Comparison of ENCODE assay signal across 15 cellular contexts in the genomic region with DNA sequence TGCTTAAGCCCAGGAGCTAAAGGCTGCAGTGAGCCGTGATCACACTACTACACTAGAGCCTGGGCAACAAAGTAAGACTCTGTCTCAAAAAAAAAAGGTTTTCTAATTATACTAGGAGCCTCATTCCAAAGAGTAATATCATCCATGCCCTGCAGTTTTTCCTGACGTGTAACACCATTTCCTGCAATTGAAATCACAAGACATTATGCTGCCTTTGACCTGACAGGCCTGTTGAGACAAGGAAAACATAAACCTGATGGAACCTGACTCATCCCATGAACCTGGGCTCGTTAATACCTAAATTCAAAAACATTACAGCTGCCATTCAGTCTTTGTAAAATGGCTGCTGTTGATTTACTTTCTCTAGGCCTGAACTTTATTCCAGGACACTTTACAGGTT. TPM values are rescaled to one million over a fixed set of nuclear protein-coding genes. Genes with fewer than 3 reads are reported as not detected.
DNase-seq lines count a peak whose midpoint lies in the region; ATAC-seq and TF ChIP-seq lines count a peak whose summit lies in the region.
"Had no signal": no experiment of that assay in that cellular context is flagged by ENCODE, and none has a peak within 500 bp of the region (broad histone marks: within the 10 kb centered on the region; RNA-seq: fewer than 3 reads in every experiment).

No MANE protein-coding gene starts in this region.

- WGBS in aorta, 2 donors = 84 to 85% methylated on average over 3 of the region's 3 CpGs

- ATAC-seq in left colon (peak; percentile 83), aorta (ENCODE audit: low FRiP score) (no peak)
- ATAC-seq: right cardiac atrium, T-helper 17 cell, upper lobe of right lung had no signal

- intact Hi-C loops in left colon (cut with DNase I, micrococcal nuclease) = no loop called here
- intact Hi-C loops in aorta (cut with DNase I) = no loop called here

- no peaks in the 10 kb centered on the region for H3K9me3 Mint-ChIP-seq in HFFc6
- H3K9me3 Mint-ChIP-seq: activated CD4-positive, alpha-beta memory T cell treated with anti-CD3 and anti-CD28 coated beads for 36 hours had no signal

- peak overlapping the region; percentile 90 for H3K27ac Mint-ChIP-seq in HFFc6
- H3K27ac Mint-ChIP-seq: activated CD4-positive, alpha-beta memory T cell treated with anti-CD3 and anti-CD28 coated beads for 36 hours; T-helper 17 cell had no signal

- TF ChIP-seq CTCF in HFFc6 (IDR thresholded peaks at IDR 0.05) (no peak), choroid plexus epithelial cell (conservative IDR thresholded peaks at IDR 0.05; ENCODE audit: low read depth, low read length) (no peak)

- peaks cover 17% of the 10 kb centered on the region for H3K36me3 Mint-ChIP-seq in HFFc6 (ENCODE audit: low read depth)

- no peaks in the 10 kb centered on the region for H3K9me3 ChIP-seq in aorta (ENCODE audit: control insufficient read depth, low read length)
- H3K9me3 ChIP-seq: upper lobe of right lung had no signal

- peak overlapping the region; percentile 5; the same call in 1 of the 2 replicates for H3K4me3 Mint-ChIP-seq in HFFc6
- H3K4me3 Mint-ChIP-seq: activated CD4-positive, alpha-beta memory T cell treated with anti-CD3 and anti-CD28 coated beads for 36 hours; T-helper 17 cell had no signal

- DNase-seq in A172 (ENCODE audit: low spot score) (peak; percentile 53), HFFc6 (peak; percentile 67), choroid plexus epithelial cell (ENCODE audit: low read depth) (peak; percentile 77), left colon (no peak), cortex of kidney (lab: John Stamatoyannopoulos, UW) (no peak), NCI-H69 (lab: John Stamatoyannopoulos, UW) (no peak), aorta (no peak), dedifferentiated amniotic fluid mesenchymal stem cell (ENCODE audit: extremely low spot score) (no peak)
- DNase-seq: activated CD4-positive, alpha-beta memory T cell treated with anti-CD3 and anti-CD28 coated beads for 36 hours; DMS79 treated with DMSO at 0.1 percent for 48 hours; midbrain; NCI-H1930; right cardiac atrium; T-helper 17 cell; upper lobe of right lung had no signal

- peaks cover 0 to 2% of the 10 kb centered on the region in 2 donors for H3K36me3 ChIP-seq in aorta (ENCODE audit: control insufficient read depth in 1 of 2, insufficient read depth in 2 of 2, low read length in 1 of 2)

- peaks cover 45% of the 10 kb centered on the region for H3K4me1 Mint-ChIP-seq in HFFc6 (ENCODE audit: low read depth)
- H3K4me1 Mint-ChIP-seq: T-helper 17 cell had no signal

- no peak overlapping the region for H3K27ac ChIP-seq in aorta (ENCODE audit: low read depth in 1 of 2, low read length in 2 of 2)
- H3K27ac ChIP-seq: upper lobe of right lung had no signal

- H3K4me3 ChIP-seq in choroid plexus epithelial cell (ENCODE audit: low read depth, low read length) = no peak overlapping the region
- no peak overlapping the region for H3K4me3 ChIP-seq in aorta (ENCODE audit: low read length in 2 of 2)
- H3K4me3 ChIP-seq: upper lobe of right lung had no signal

- no peaks in the 10 kb centered on the region for H3K27me3 ChIP-seq in aorta (ENCODE audit: control insufficient read depth in 1 of 2, insufficient read depth in 2 of 2, low read length in 1 of 2)
- H3K27me3 ChIP-seq: upper lobe of right lung had no signal

- H3K27me3 Mint-ChIP-seq in HFFc6 (ENCODE audit: insufficient read depth) = no peaks in the 10 kb centered on the region
- H3K27me3 Mint-ChIP-seq: activated CD4-positive, alpha-beta memory T cell treated with anti-CD3 and anti-CD28 coated beads for 36 hours; T-helper 17 cell had no signal

- H3K4me1 ChIP-seq in aorta (ENCODE audit: control insufficient read depth in 1 of 2, insufficient read depth in 2 of 2, low read length in 2 of 2) = no peaks in the 10 kb centered on the region
- H3K4me1 ChIP-seq: upper lobe of right lung had no signal

RNA-seq across cellular contexts. Expression of gene PEX13, which starts 58.7 kb away (rescaled TPM):
- total RNA-seq in A172 (2014; rRNA removed; shearing (Covaris generic)) = 61.3 and 82.4 TPM in 2 replicates
- 10 to 100 TPM; 21.2 to 24.1 (median 22.4) TPM for total RNA-seq in HFFc6 (2021; fragmentation: NEBNext Ultra II Directional; extraction: Animal tissue kit (Norgen Biotek cat#: 25700))
- total RNA-seq in left colon (10 to 100 TPM; 30.1 to 33.3 TPM), aorta (10 to 100 TPM; 17.6 to 20.7 TPM)
- polyA plus RNA-seq in aorta = 1 to 10 TPM; 6.5 to 8.8 TPM

RNA-seq across cellular contexts. Expression of gene PUS10, which starts 59.3 kb away (rescaled TPM):
- 5.0 and 7.5 TPM in 2 replicates for total RNA-seq in A172 (2014; rRNA removed; shearing (Covaris generic))
- total RNA-seq in HFFc6 (2021; fragmentation: NEBNext Ultra II Directional; extraction: Animal tissue kit (Norgen Biotek cat#: 25700)) = 1 to 10 TPM; 4.2 to 6.1 (median 5.3) TPM
- total RNA-seq in left colon (10 to 100 TPM in 1 of 2 donors, 1 to 10 TPM in 1; 9.1 to 11.2 TPM), aorta (1 to 10 TPM; 3.3 to 5.5 TPM)
- polyA plus RNA-seq in aorta = 1 to 10 TPM; 3.9 to 5.6 TPM

Comparison
In these comparisons a context has a peak if more than half of its experiments do, and no peak if none do; other contexts are left out.
1. DNase-seq: peak in A172 (single experiment), HFFc6 (single experiment) and choroid plexus epithelial cell (single experiment); none in left colon (0 of 2), cortex of kidney (single experiment), NCI-H69 (single experiment), aorta (0 of 2) and dedifferentiated amniotic fluid mesenchymal stem cell (single experiment).